Comparison of ENCODE assay signal across 25 cellular contexts in the genomic region with DNA sequence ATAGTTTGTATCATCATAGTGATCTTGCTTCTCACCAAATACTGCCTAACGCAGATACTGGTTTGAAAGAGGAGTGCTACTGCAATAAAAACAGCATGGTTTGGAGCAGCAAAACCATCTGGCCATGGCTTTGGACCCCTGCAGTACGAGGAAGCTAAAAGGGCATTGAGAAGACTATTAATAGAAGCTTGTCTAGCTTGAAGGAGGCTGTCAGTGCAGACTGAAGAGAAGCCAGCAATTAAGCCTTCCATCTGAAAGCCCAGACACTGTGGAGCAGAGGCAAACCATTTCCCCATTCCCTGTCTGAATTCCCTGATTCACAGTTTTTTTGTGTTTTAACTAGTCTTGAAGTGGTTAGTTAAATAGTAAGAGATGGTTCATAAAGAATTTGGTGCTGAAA.
DNase-seq lines count a peak whose midpoint lies in the region; ATAC-seq and TF ChIP-seq lines count a peak whose summit lies in the region.
"Had no signal": no experiment of that assay in that cellular context is flagged by ENCODE, and none has a peak within 500 bp of the region (broad histone marks: within the 10 kb centered on the region; RNA-seq: fewer than 3 reads in every experiment).

No MANE protein-coding gene starts in this region.

- TF ChIP-seq EP300 in neural cell (conservative IDR thresholded peaks at IDR 0.05; ENCODE audit: poor library complexity, severe bottlenecking) = peak; percentile 53

- no peaks in the 10 kb centered on the region for H3K9me3 ChIP-seq in neural cell (ENCODE audit: low read length)
- H3K9me3 ChIP-seq: SJCRH30 had no signal

- H3K27ac ChIP-seq in neural cell (ENCODE audit: low read length) = peak overlapping the region; percentile 40
- H3K27ac ChIP-seq: KMS-11, PC-9, SJCRH30 had no signal

- peaks cover 4% of the 10 kb centered on the region for H3F3A ChIP-seq in neural cell (ENCODE audit: insufficient read depth, low read length, poor library complexity, severe bottlenecking)

- no peaks in the 10 kb centered on the region for H3K36me3 ChIP-seq in neural cell (ENCODE audit: insufficient read depth, low read length)
- H3K36me3 ChIP-seq: SJCRH30 had no signal

- H3K9me2 ChIP-seq in neural cell (ENCODE audit: insufficient read depth, low read length) = no peaks in the 10 kb centered on the region

- DNase-seq in NCI-H1417 (lab: John Stamatoyannopoulos, UW) (peak in 2 of 3 experiments; percentile 1 to 36), NCI-H1417 treated with DMSO at 0.1 percent for 48 hours (lab: John Stamatoyannopoulos, UW) (no peak), NCI-H146 (lab: John Stamatoyannopoulos, UW) (peak; percentile 66), cerebellar cortex (ENCODE audit: low spot score) (peak; percentile 8), HT-29 (ENCODE audit: low spot score) (no peak)
- DNase-seq: 8988T, Calu3, DMS53, GDM1, GOT3, HCEC 1CT, MM.1S, NCI-H1048, NCI-H1436, NCI-H1930, NCI-H2107, NCI-H510A, PC-9, SJCRH30 had no signal

- H3K27me3 ChIP-seq in neural cell (ENCODE audit: insufficient read depth, low read depth, low read length) = no peaks in the 10 kb centered on the region
- H3K27me3 ChIP-seq: SJCRH30 had no signal

- no peaks in the 10 kb centered on the region for H3K79me2 ChIP-seq in neural cell (replicated peaks; ENCODE audit: insufficient read depth, low read length)

- no peak for ATAC-seq in HG03521 (IDR thresholded peaks at IDR 0.05; ENCODE audit: unreplicated experiment)
- ATAC-seq: GM12878, Right ventricle myocardium inferior, SK-N-SH treated with all-trans-retinoic acid at 6 μM for 48 hours had no signal

- peak overlapping the region; percentile 36 for H3K4me3 ChIP-seq in neural cell (ENCODE audit: low read length)
- H3K4me3 ChIP-seq: GM12878, PC-9, SJCRH30 had no signal

- TF ChIP-seq RAD21 in neural cell (conservative IDR thresholded peaks at IDR 0.05) = no peak

- no peak overlapping the region for H2AFZ ChIP-seq in neural cell (ENCODE audit: low read depth, low read length)
- H2AFZ ChIP-seq: PC-9 had no signal

- no peak overlapping the region for H3K9ac ChIP-seq in neural cell (ENCODE audit: low read length)
- H3K9ac ChIP-seq: KMS-11 had no signal

- TF ChIP-seq CTCF in neural cell (IDR thresholded peaks at IDR 0.05; ENCODE audit: poor library complexity, severe bottlenecking) = no peak

- H4K20me1 ChIP-seq in neural cell (ENCODE audit: insufficient read depth) = no peaks in the 10 kb centered on the region

- H3K4me2 ChIP-seq in neural cell (ENCODE audit: low read length) = no peak overlapping the region
- H3K4me2 ChIP-seq: KMS-11, PC-9 had no signal

TF ChIP-seq in neural cell, 6 proteins besides CTCF, POLR2A, EP300 and RAD21:
- TF ChIP-seq SMC3 (conservative IDR thresholded peaks at IDR 0.05; ENCODE audit: poor library complexity) (no peak), MXI1 (conservative IDR thresholded peaks at IDR 0.05; ENCODE audit: poor library complexity, severe bottlenecking) (no peak), EZH2 (IDR thresholded peaks at IDR 0.05; ENCODE audit: borderline replicate concordance, insufficient read depth, low read length, poor library complexity, severe bottlenecking) (no peak), POLR2AphosphoS5 (IDR thresholded peaks at IDR 0.05) (peak; percentile 58), TAF1 (IDR thresholded peaks at IDR 0.05; ENCODE audit: low read depth) (no peak)
- TF ChIP-seq, protein P1, sequence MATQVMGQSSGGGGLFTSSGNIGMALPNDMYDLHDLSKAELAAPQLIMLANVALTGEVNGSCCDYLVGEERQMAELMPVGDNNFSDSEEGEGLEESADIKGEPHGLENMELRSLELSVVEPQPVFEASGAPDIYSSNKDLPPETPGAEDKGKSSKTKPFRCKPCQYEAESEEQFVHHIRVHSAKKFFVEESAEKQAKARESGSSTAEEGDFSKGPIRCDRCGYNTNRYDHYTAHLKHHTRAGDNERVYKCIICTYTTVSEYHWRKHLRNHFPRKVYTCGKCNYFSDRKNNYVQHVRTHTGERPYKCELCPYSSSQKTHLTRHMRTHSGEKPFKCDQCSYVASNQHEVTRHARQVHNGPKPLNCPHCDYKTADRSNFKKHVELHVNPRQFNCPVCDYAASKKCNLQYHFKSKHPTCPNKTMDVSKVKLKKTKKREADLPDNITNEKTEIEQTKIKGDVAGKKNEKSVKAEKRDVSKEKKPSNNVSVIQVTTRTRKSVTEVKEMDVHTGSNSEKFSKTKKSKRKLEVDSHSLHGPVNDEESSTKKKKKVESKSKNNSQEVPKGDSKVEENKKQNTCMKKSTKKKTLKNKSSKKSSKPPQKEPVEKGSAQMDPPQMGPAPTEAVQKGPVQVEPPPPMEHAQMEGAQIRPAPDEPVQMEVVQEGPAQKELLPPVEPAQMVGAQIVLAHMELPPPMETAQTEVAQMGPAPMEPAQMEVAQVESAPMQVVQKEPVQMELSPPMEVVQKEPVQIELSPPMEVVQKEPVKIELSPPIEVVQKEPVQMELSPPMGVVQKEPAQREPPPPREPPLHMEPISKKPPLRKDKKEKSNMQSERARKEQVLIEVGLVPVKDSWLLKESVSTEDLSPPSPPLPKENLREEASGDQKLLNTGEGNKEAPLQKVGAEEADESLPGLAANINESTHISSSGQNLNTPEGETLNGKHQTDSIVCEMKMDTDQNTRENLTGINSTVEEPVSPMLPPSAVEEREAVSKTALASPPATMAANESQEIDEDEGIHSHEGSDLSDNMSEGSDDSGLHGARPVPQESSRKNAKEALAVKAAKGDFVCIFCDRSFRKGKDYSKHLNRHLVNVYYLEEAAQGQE (IDR thresholded peaks at IDR 0.05; ENCODE audit: borderline replicate concordance) = peak; percentile 78
TF ChIP-seq in neural cell: peak in this region for 2.

Comparison
In these comparisons a context has a peak if more than half of its experiments do, and no peak if none do; other contexts are left out.
1. DNase-seq: peak in NCI-H1417 (2 of 3), NCI-H146 (single experiment) and cerebellar cortex (single experiment); none in NCI-H1417 treated with DMSO at 0.1 percent for 48 hours (single experiment) and HT-29 (single experiment).